In genomic region chr20:1392443-1392692, GRCh38 we compare ENCODE assay signal across 8 cellular contexts. TPM values are rescaled to one million over a fixed set of nuclear protein-coding genes. Genes with fewer than 3 reads are reported as not detected.
DNase-seq lines count a peak whose midpoint lies in the region; ATAC-seq and TF ChIP-seq lines count a peak whose summit lies in the region.

No MANE protein-coding gene starts in this region.

- H3K18ac ChIP-seq in trophoblast cell (ENCODE audit: low read length) = no peak overlapping the region

- H3K27ac ChIP-seq in ACC112 (ENCODE audit: low read depth, low read length) (peak overlapping the region; percentile 62), Peyer's patch (peak overlapping the region; percentile 78 to 88 (median 84)), trophoblast cell (ENCODE audit: low read depth, low read length) (peak overlapping the region; percentile 7)

- no peak for TF ChIP-seq CTCF in Peyer's patch (IDR thresholded peaks at IDR 0.05)

- H2BK12ac ChIP-seq in trophoblast cell (ENCODE audit: low read length) = peak overlapping the region; percentile 15

- peaks cover 12% of the 10 kb centered on the region for H3K79me1 ChIP-seq in trophoblast cell (ENCODE audit: low read length)

- peak overlapping the region; percentile 50 for H2BK5ac ChIP-seq in trophoblast cell (ENCODE audit: low read depth, low read length, poor library complexity)

- H4K8ac ChIP-seq in trophoblast cell (ENCODE audit: low read depth, low read length) = peak overlapping the region; percentile 74

- peak overlapping the region; percentile 95 for H3K4ac ChIP-seq in trophoblast cell (ENCODE audit: low read depth, low read length)

- peak overlapping the region; percentile 91 for H3K4me3 ChIP-seq in ACC112 (ENCODE audit: low read depth, low read length)
- peak overlapping the region; percentile 91 to 97 (median 94) for H3K4me3 ChIP-seq in Peyer's patch
- H3K4me3 ChIP-seq in trophoblast cell (ENCODE audit: low read depth, low read length) = peak overlapping the region; percentile 89

- TF ChIP-seq POLR2A in Peyer's patch (IDR thresholded peaks at IDR 0.05) (no peak), erythroblast (IDR thresholded peaks at IDR 0.05; ENCODE audit: low read length) (no peak)

- peak overlapping the region; percentile 10 for H2AK5ac ChIP-seq in trophoblast cell (ENCODE audit: low read length)

- peaks cover 55% of the 10 kb centered on the region for H3K79me2 ChIP-seq in ACC112 (ENCODE audit: control insufficient read depth, insufficient read depth, low read length, unreplicated experiment)
- peaks cover 17% of the 10 kb centered on the region for H3K79me2 ChIP-seq in trophoblast cell (ENCODE audit: control insufficient read depth, insufficient read depth, low read length, poor library complexity)

- H3K23ac ChIP-seq in trophoblast cell (ENCODE audit: low read length) = no peak overlapping the region

- WGBS in trophoblast cell (ENCODE audit: extremely low coverage, insufficient coverage, insufficient read length) = no CpG with 5 or more reads among the region's 13 CpGs

- no peaks in the 10 kb centered on the region for H3K27me3 ChIP-seq in ACC112 (ENCODE audit: insufficient read depth, low read length)
- H3K27me3 ChIP-seq in Peyer's patch = no peaks in the 10 kb centered on the region
- no peaks in the 10 kb centered on the region for H3K27me3 ChIP-seq in trophoblast cell (ENCODE audit: insufficient read depth, low read length)

- H3K4me1 ChIP-seq in ACC112 (ENCODE audit: control insufficient read depth, insufficient read depth, low read length, unreplicated experiment) = peaks cover 35% of the 10 kb centered on the region
- peaks cover 0 to 48% (median 29%) of the 10 kb centered on the region in 4 donors for H3K4me1 ChIP-seq in Peyer's patch
- peaks cover 21 to 34% of the 10 kb centered on the region in 2 experiments for H3K4me1 ChIP-seq in trophoblast cell (ENCODE audit: control insufficient read depth in 1 of 2, insufficient read depth in 2 of 2, low read length in 2 of 2)

- DNase-seq in Peyer's patch (no peak), erythroblast (lab: John Stamatoyannopoulos, UW) (peak; percentile 75 to 76), trophoblast cell (peak; percentile 49 to 71), nucleus accumbens (lab: John Stamatoyannopoulos, UW) (no peak), mesenteric fat pad (ENCODE audit: low spot score) (no peak)

- H2AFZ ChIP-seq in ACC112 (ENCODE audit: low read length, unreplicated experiment) = no peak overlapping the region
- no peak overlapping the region for H2AFZ ChIP-seq in trophoblast cell (ENCODE audit: insufficient read depth, low read length, poor library complexity)

- H4K12ac ChIP-seq in trophoblast cell (ENCODE audit: low read depth, low read length) = peak overlapping the region; percentile 23

- H3K4me2 ChIP-seq in trophoblast cell (ENCODE audit: low read length) = peak overlapping the region; percentile 98

- H3K9me3 ChIP-seq in Peyer's patch (no peaks in the 10 kb centered on the region), trophoblast cell (ENCODE audit: insufficient read depth, low read depth, low read length) (peaks cover 2% of the 10 kb centered on the region)

- peak; percentile 14 for ATAC-seq in GM21423 (IDR thresholded peaks at IDR 0.05; ENCODE audit: unreplicated experiment)
- no peak for ATAC-seq in GM21360 (IDR thresholded peaks at IDR 0.05; ENCODE audit: unreplicated experiment)

- peak overlapping the region; percentile 69 for H3K14ac ChIP-seq in trophoblast cell (ENCODE audit: low read length)

- H3K36me3 ChIP-seq in ACC112 (ENCODE audit: insufficient read depth, low read length) = no peaks in the 10 kb centered on the region
- no peaks in the 10 kb centered on the region for H3K36me3 ChIP-seq in Peyer's patch
- peaks cover 2% of the 10 kb centered on the region in 2 experiments for H3K36me3 ChIP-seq in trophoblast cell (ENCODE audit: control insufficient read depth in 1 of 2, insufficient read depth in 2 of 2, low read length in 2 of 2)

- peak overlapping the region; percentile 48 for H4K91ac ChIP-seq in trophoblast cell (ENCODE audit: low read depth, low read length)

- H2BK120ac ChIP-seq in trophoblast cell (ENCODE audit: insufficient read depth, low read length, poor library complexity) = no peak overlapping the region

- H3K9ac ChIP-seq in trophoblast cell (ENCODE audit: low read length) = peak overlapping the region; percentile 78

RNA-seq across cellular contexts. Expression of gene FKBP1A, which starts 0.5 kb away (rescaled TPM):
- total RNA-seq in Peyer's patch (100 to 1,000 TPM in 2 of 4 donors, 10 to 100 TPM in 2; 76.9 to 165 (median 98.5) TPM), mesenteric fat pad (384 TPM)
- 243 and 249 TPM in 2 replicates for polyA plus RNA-seq in trophoblast cell (2013)

Comparison
In these comparisons a context has a peak if more than half of its experiments do, and no peak if none do; other contexts are left out.
1. H3K27ac ChIP-seq: peak in every context shown above with its lines; median percentile 84 in Peyer's patch; 62 in ACC112; 7 in trophoblast cell.
2. DNase-seq: peak in erythroblast (2 of 2) and trophoblast cell (2 of 2); none in Peyer's patch (0 of 3), nucleus accumbens (0 of 56) and mesenteric fat pad (single experiment).
3. Peak in every context shown above with its lines, with median percentiles within 50 percentile points of each other: H3K4me3 ChIP-seq.